In genomic region chr6:107571354-107571753, GRCh38 we compare ENCODE assay signal across 28 cellular contexts.
"Had no signal": no experiment of that assay in that cellular context is flagged by ENCODE, and none has a peak within 500 bp of the region (broad histone marks: within the 10 kb centered on the region; RNA-seq: fewer than 3 reads in every experiment).

No MANE protein-coding gene starts in this region.

- H3K9ac ChIP-seq: neural progenitor cell, parathyroid adenoma had no signal

- H3K9me3 ChIP-seq: adrenal gland, body of pancreas, heart left ventricle, right atrium auricular region, suprapubic skin, tibial artery had no signal

- H3K4me3 ChIP-seq: adrenal gland, body of pancreas, heart left ventricle, neural progenitor cell, right atrium auricular region, suprapubic skin, tibial artery had no signal

- H3K27me3 ChIP-seq: adrenal gland, body of pancreas, heart left ventricle, neural progenitor cell, right atrium auricular region, suprapubic skin, tibial artery had no signal

- H2AFZ ChIP-seq: neural progenitor cell, parathyroid adenoma had no signal

- DNase-seq: activated CD4-positive, alpha-beta T cell treated with anti-CD3 and anti-CD28 coated beads for 48 hours; activated CD4-positive, alpha-beta T cell treated with anti-CD3 and anti-CD28 coated beads, Interleukin-2, amount 50 U/mL, for 48 hours; activated CD4-positive, CD25-positive, alpha-beta regulatory T cell; activated CD8-positive, alpha-beta memory T cell treated with anti-CD3 and anti-CD28 coated beads for 24 hours; activated effector memory CD4-positive, alpha-beta T cell treated with anti-CD3 and anti-CD28 coated beads, Interleukin-2, amount 50 U/mL, for 16 hours; activated naive CD4-positive, alpha-beta T cell treated with anti-CD3 and anti-CD28 coated beads for 36 hours; activated naive CD8-positive, alpha-beta T cell treated with anti-CD3 and anti-CD28 coated beads for 36 hours; adrenal gland; aorta; body of pancreas; cortex of kidney; effector memory CD8-positive, alpha-beta T cell; foreskin keratinocyte; heart left ventricle; immature natural killer cell; kidney; left colon; midbrain; naive thymus-derived CD8-positive, alpha-beta T cell; occipital lobe; stimulated activated CD4-positive, alpha-beta T cell treated with anti-CD3 and anti-CD28 coated beads, Interleukin-15, amount 100 ng/mL, for 24 hours; stimulated activated CD4-positive, alpha-beta T cell treated with anti-CD3 and anti-CD28 coated beads, Interleukin-2, amount 100 ng/mL, for 24 hours; stimulated activated naive B cell treated with anti-CD40 and anti-IgM and Interleukin-4, amounts not matched to agents 10 μg/mL and 1 μg/mL and 100 μg/mL, for 72 hours; tibial artery had no signal

- ATAC-seq: body of pancreas; effector memory CD8-positive, alpha-beta T cell; foreskin keratinocyte; heart left ventricle; left colon; naive thymus-derived CD8-positive, alpha-beta T cell; stimulated activated naive B cell treated with anti-CD40 and anti-IgM and Interleukin-4, amounts not matched to agents 10 μg/mL and 1 μg/mL and 100 μg/mL, for 72 hours had no signal

- H3K27ac ChIP-seq: adrenal gland, body of pancreas, foreskin keratinocyte, heart left ventricle, neural progenitor cell, parathyroid adenoma, right atrium auricular region, suprapubic skin, tibial artery had no signal

- H3K36me3 ChIP-seq: adrenal gland, neural progenitor cell, right atrium auricular region, suprapubic skin had no signal

- H3K4me1 ChIP-seq: foreskin keratinocyte, right atrium auricular region, suprapubic skin had no signal
